ENCODE assay signal across 8 cellular contexts in the genomic region with DNA sequence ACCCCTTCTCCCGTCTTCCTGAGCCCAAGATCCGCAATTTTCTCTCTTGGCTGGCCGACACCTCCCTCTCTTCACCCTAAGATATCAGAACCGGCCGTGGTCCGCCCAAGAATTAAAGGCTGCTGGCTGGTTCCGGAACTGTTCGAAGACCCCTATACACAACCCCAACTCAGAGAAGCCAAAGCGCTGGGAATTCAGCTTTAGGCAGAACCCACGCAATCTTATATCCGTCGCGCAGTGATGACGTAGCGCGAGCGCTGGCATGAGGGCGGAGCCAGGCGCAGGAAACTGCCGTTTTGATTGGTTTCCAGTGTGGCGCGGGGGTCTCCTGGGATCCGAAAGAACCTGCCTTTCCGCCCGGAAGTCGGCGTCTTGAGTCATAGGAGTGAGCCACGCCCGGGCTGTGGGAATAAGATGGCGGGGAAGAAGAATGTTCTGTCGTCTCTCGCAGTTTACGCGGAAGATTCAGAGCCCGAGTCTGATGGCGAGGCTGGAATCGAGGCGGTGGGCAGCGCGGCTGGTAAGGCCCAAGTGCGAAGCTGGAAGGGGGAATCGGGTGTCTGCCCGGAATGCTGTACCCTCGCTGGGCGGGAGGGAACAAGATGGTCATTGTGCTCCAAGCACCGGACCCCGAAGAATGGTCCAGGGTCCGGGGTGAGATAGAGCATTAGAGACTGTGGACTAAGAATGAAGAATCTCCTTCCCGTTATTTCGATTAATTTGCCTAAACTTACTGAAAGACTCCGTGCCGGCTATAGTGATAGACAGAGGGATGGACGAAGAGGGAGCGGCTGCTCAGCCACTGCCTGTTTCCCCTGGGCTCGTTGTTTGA. TPM values are rescaled to one million over a fixed set of nuclear protein-coding genes. Genes with fewer than 3 reads are reported as not detected.
DNase-seq lines count a peak whose midpoint lies in the region; ATAC-seq and TF ChIP-seq lines count a peak whose summit lies in the region.

A gene (minus strand): TSS at position 196 of the 832 bp plus-strand sequence. CDS start 597 bp downstream, outside the sequence.
A gene (plus strand): TSS at position 380 of the 832 bp plus-strand sequence. CDS start 35 bp downstream, at position 415.

- H3K79me2 ChIP-seq in PC-9 (ENCODE audit: low read depth): peaks cover 71% of the 10 kb centered on the region

- peak within 1 kb of the TSS; percentile 95 for H2AFZ ChIP-seq in PC-9

- H3K27me3 ChIP-seq in PC-9 (ENCODE audit: insufficient read depth, low read depth) (no peaks in the 10 kb centered on the region), mononuclear cell (ENCODE audit: insufficient read depth, low read length) (no peaks in the 10 kb centered on the region)

- H3F3A ChIP-seq in PC-9 (ENCODE audit: insufficient read depth, low read depth): peaks cover 24% of the 10 kb centered on the region; the same call in 1 of the 2 replicates

- H3K4me1 ChIP-seq in PC-9 (replicated peaks; ENCODE audit: insufficient read depth) (peaks cover 21% of the 10 kb centered on the region), mononuclear cell (ENCODE audit: insufficient read depth, low read length) (peaks cover 33% of the 10 kb centered on the region)

- CTCF ChIA-PET in PC-9 (lab: Charles Lee): interaction anchor here (0.6 to 1.6 kb wide), 3 partner anchors 34 to 66 kb away, joined by 3 to 5 read pairs (median 5); a partner anchor contains a TSS

- intact Hi-C loops in PC-9 (cut with micrococcal nuclease; ENCODE audit: unreplicated experiment): loop anchor here (5.0 kb wide), 1 partner anchor 35 kb away; a partner anchor contains a TSS

- TF ChIP-seq CTCF in PC-9 (conservative IDR thresholded peaks at IDR 0.05): 0 out of 2 replicates have a peak, but pooled peaks have one; percentile 16

- peak within 1 kb of the TSS; percentile 96 for H3K4me2 ChIP-seq in PC-9

- peaks cover 26% of the 10 kb centered on the region for H3K36me3 ChIP-seq in PC-9 (ENCODE audit: low read depth)

- H3K27ac ChIP-seq in PC-9 (peak within 1 kb of the TSS; percentile 73), epithelial cell of prostate (peak within 1 kb of the TSS; percentile 67)

- DNase-seq in DMS114 treated with DMSO at 0.1 percent for 48 hours (lab: John Stamatoyannopoulos, UW; ENCODE audit: unreplicated experiment): peak; percentile 94
- peak; percentile 98 for DNase-seq in KBM-7
- DNase-seq in PC-9: peak; percentile 91 to 92
- peak; percentile 92 for DNase-seq in activated T-cell treated with anti-CD3 and anti-CD28 coated beads for 48 hours (ENCODE audit: low read depth)
- DNase-seq in epithelial cell of prostate (ENCODE audit: low read depth, low spot score): peak; percentile 94
- DNase-seq in stimulated activated CD8-positive, alpha-beta memory T cell treated with anti-CD3 and anti-CD28 coated beads, Interleukin-4, amount 100 ng/mL, for 1 hour (ENCODE audit: low read depth in 2 of 2, low spot score in 1 of 2): peak; percentile 96 to 99

- peak within 1 kb of the TSS; percentile 100 for H3K4me3 ChIP-seq in PC-9
- peak within 1 kb of the TSS; percentile 90 for H3K4me3 ChIP-seq in mononuclear cell (ENCODE audit: low read length)

- POLR2A ChIA-PET in PC-9 (lab: Charles Lee; ENCODE audit: unreplicated experiment): interaction anchor here (0.6 to 0.9 kb wide), 3 partner anchors 14 to 161 kb away, joined by 3 to 9 read pairs (median 4); no protein-coding TSS in a partner anchor

- H4K20me1 ChIP-seq in PC-9 (ENCODE audit: insufficient read depth): peaks cover 14% of the 10 kb centered on the region

- no peaks in the 10 kb centered on the region for H3K9me3 ChIP-seq in PC-9 (ENCODE audit: insufficient read depth, low read depth)
- H3K9me3 ChIP-seq in mononuclear cell (ENCODE audit: low read depth, low read length): no peaks in the 10 kb centered on the region

- no peaks in the 10 kb centered on the region for H3K9me2 ChIP-seq in PC-9 (ENCODE audit: insufficient read depth)

- ATAC-seq in GM21619 (IDR thresholded peaks at IDR 0.05; ENCODE audit: unreplicated experiment): peak; percentile 60

- BruUV-seq in PC-9 (replicated peaks; lab: Mats Ljungman, UMichigan): TSS peak; percentile 71

- in situ Hi-C loops in KBM-7 (cut with MboI; ENCODE audit: low pct_unique_long_range_greater_than_20kb, low sequenced_read_pairs): no loop called here

RNA-seq across cellular contexts. Expression of the first gene that starts in this region (rescaled TPM):
- total RNA-seq in PC-9 (2021) (41.0 and 44.2 TPM in 2 replicates), mononuclear cell (7.8 TPM)

RNA-seq across cellular contexts. Expression of the second gene that starts in this region (rescaled TPM):
- total RNA-seq in PC-9 (2021) (79.5 and 80.3 TPM in 2 replicates), mononuclear cell (105 TPM)

Comparison
In these comparisons a context has a peak if more than half of its experiments do, and no peak if none do; other contexts are left out.
1. Peak in every context shown above with its lines: DNase-seq, ATAC-seq, H3K4me3 ChIP-seq and H3K27ac ChIP-seq.